8 cellular contexts compared by ENCODE assay signal in genomic region chr4:30718889-30719252, GRCh38. TPM values are rescaled to one million over a fixed set of nuclear protein-coding genes. Genes with fewer than 3 reads are reported as not detected.
DNase-seq lines count a peak whose midpoint lies in the region; ATAC-seq and TF ChIP-seq lines count a peak whose summit lies in the region.

No MANE protein-coding gene starts in this region.

- H3K9me3 ChIP-seq in HEK293 (ENCODE audit: control insufficient read depth, insufficient read depth, low read depth, low read length) (no peaks in the 10 kb centered on the region), mesodermal cell (ENCODE audit: control insufficient read depth, low read length) (no peaks in the 10 kb centered on the region)

- POLR2A ChIA-PET in HEK293 (lab: Yijun Ruan, JAX): interaction anchor here (0.6 to 1.5 kb wide), 12 partner anchors 9 to 379 kb away, joined by 3 to 11 read pairs (median 5); no protein-coding TSS in a partner anchor

- peak; percentile 37 for DNase-seq in ACHN
- peak in 13 of 61 donors; percentile 13 to 77 (median 62) for DNase-seq in caudate nucleus (lab: John Stamatoyannopoulos, UW)
- no peak for DNase-seq in activated effector memory CD4-positive, alpha-beta T cell treated with Interleukin-2 at 50 U/mL for 16 hours
- no peak for DNase-seq in UCSD-AML1 (lab: John Stamatoyannopoulos, UW; ENCODE audit: unreplicated experiment)

- ATAC-seq in GM18517 (IDR thresholded peaks at IDR 0.05; ENCODE audit: unreplicated experiment): no peak
- ATAC-seq in HG02678 (IDR thresholded peaks at IDR 0.05; ENCODE audit: unreplicated experiment): no peak

- H3K4me1 ChIP-seq in HEK293 (ENCODE audit: control insufficient read depth, insufficient read depth, low read length): no peaks in the 10 kb centered on the region
- peaks cover 1% of the 10 kb centered on the region for H3K4me1 ChIP-seq in mesodermal cell (ENCODE audit: control insufficient read depth, insufficient read depth, low read length, poor library complexity, severe bottlenecking)

- WGBS in mesodermal cell (ENCODE audit: insufficient coverage in 2 of 2), 2 experiments: 0 to 1% methylated on average over 11 of the region's 12 CpGs

- H3K4me3 ChIP-seq in HEK293 (ENCODE audit: low read depth, low read length) (peak overlapping the region; percentile 86), mesodermal cell (ENCODE audit: extremely low read depth, insufficient read depth, low read length, poor library complexity, severe bottlenecking) (peak overlapping the region; percentile 73)

- CTCF ChIA-PET in HEK293 (lab: Yijun Ruan, JAX): interaction anchor here (0.6 to 0.7 kb wide), 4 partner anchors 304 to 1383 kb away, joined by 3 read pairs; no protein-coding TSS in a partner anchor

- H3K27ac ChIP-seq in HEK293 (ENCODE audit: extremely low read depth, low read depth, low read length): peak overlapping the region; percentile 98
- peak overlapping the region; percentile 82 for H3K27ac ChIP-seq in caudate nucleus (ENCODE audit: low read depth, low read length)
- peak overlapping the region; percentile 97 for H3K27ac ChIP-seq in mesodermal cell (ENCODE audit: low read depth, low read length, severe bottlenecking)

- in situ Hi-C loops in ACHN (cut with HindIII; ENCODE audit: low pct_ligation_motif_present, low pct_unique_long_range_greater_than_20kb, low sequenced_read_pairs): no loop called here

- H3K36me3 ChIP-seq in HEK293 (ENCODE audit: control insufficient read depth in 2 of 2, insufficient read depth in 1 of 2, low read length in 2 of 2): peaks cover 0 to 17% of the 10 kb centered on the region in 2 experiments; a peak in 1 of 3 replicates
- H3K36me3 ChIP-seq in mesodermal cell (ENCODE audit: control insufficient read depth, insufficient read depth, low read length): peaks cover 15% of the 10 kb centered on the region

- peak; percentile 50; the same call in 1 of the 2 replicates for TF ChIP-seq CTCF in HEK293 (tag by site-specific recombination; IDR thresholded peaks at IDR 0.05)

TF ChIP-seq in HEK293, 187 proteins besides CTCF, POLR2A, EP300 and RAD21:
- TF ChIP-seq ZNF335 (tag by site-specific recombination; conservative IDR thresholded peaks at IDR 0.05): 0 out of 2 replicates have a peak, but pooled peaks have one; percentile 19
- peak; percentile 43 for TF ChIP-seq EGR2 (tag by site-specific recombination; IDR thresholded peaks at IDR 0.05; ENCODE audit: low read depth)
- peak; percentile 45 for TF ChIP-seq GLIS1 (tag by site-specific recombination; IDR thresholded peaks at IDR 0.05)
- TF ChIP-seq ZFHX2 (tag by site-specific recombination; conservative IDR thresholded peaks at IDR 0.05): peak; percentile 66
- no peak for TF ChIP-seq ZSCAN16 (tag by site-specific recombination; IDR thresholded peaks at IDR 0.05)

RNA-seq across cellular contexts. Expression of gene PCDH7, which starts 1.3 kb away (rescaled TPM):
- 46.1 TPM for polyA plus RNA-seq in mesodermal cell (2013, experiment 1 of 2)
- polyA plus RNA-seq in mesodermal cell (2013, experiment 2 of 2): 39.3 TPM
